In the genomic region with DNA sequence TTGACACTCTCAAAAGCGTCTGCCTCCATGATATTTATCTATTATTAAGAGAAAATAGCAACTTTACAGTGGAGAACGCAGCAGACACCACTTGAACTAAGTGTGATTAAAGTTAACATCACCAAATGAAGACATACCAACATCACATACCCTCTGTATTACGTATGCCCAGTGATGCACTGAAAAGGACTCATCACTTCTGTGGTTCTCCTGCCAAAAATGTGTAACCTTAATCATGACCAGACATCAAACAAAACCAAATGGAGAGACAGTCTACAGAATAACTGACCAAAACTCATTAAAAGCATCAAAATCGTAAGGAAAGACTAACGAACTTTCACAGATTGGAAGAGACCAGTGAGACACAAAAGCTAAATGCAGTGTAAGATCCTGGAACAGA, we compare ENCODE assay signal across 23 cellular contexts.
DNase-seq lines count a peak whose midpoint lies in the region; ATAC-seq and TF ChIP-seq lines count a peak whose summit lies in the region.
"Had no signal": no experiment of that assay in that cellular context is flagged by ENCODE, and none has a peak within 500 bp of the region (broad histone marks: within the 10 kb centered on the region; RNA-seq: fewer than 3 reads in every experiment).

No MANE protein-coding gene starts in this region.

- TF ChIP-seq POLR2A in uterus (IDR thresholded peaks at IDR 0.05): no peak

- ATAC-seq in sciatic nerve (no peak), HG02759 (IDR thresholded peaks at IDR 0.05; ENCODE audit: unreplicated experiment) (no peak), HG03521 (IDR thresholded peaks at IDR 0.05; ENCODE audit: unreplicated experiment) (no peak)
- ATAC-seq: GM12878; heart right ventricle; lower lobe of right lung; stimulated activated naive B cell treated with anti-CD40 and anti-IgM and Interleukin-4, amounts not matched to agents 10 μg/mL and 1 μg/mL and 100 μg/mL, for 72 hours had no signal

- H3K27me3 ChIP-seq in uterus: no peaks in the 10 kb centered on the region
- H3K27me3 ChIP-seq: heart right ventricle, neutrophil, tibial artery had no signal

- peak overlapping the region; percentile 72 to 92 for H3K27ac ChIP-seq in uterus
- H3K27ac ChIP-seq: C4-2B, KMS-11, lower lobe of right lung, neutrophil, RWPE1, tibial artery had no signal

- intact Hi-C loops in uterus (cut with DNase I; ENCODE audit: low total_unique reads) (no loop called here), sciatic nerve (cut with DNase I) (no loop called here)

- H3K4me1 ChIP-seq in uterus: no peaks in the 10 kb centered on the region

- H3K9me3 ChIP-seq in uterus: no peaks in the 10 kb centered on the region
- H3K9me3 ChIP-seq: heart right ventricle, lower lobe of right lung, neutrophil, tibial artery had no signal

- peak; percentile 71 for DNase-seq in GM04504 (ENCODE audit: low read depth)
- peak; percentile 81 for DNase-seq in RPMI7951 (ENCODE audit: low read depth)
- DNase-seq in fibroblast of mammary gland (ENCODE audit: low read depth): peak; percentile 95
- no peak for DNase-seq in uterus
- no peak for DNase-seq in sciatic nerve (ENCODE audit: low spot score)
- DNase-seq: activated CD4-positive, alpha-beta T cell treated with anti-CD3 and anti-CD28 coated beads, Interleukin-2, amount 10 ng/mL, durations not matched to agents 7 days and 5 days; activated CD8-positive, alpha-beta memory T cell treated with anti-CD3 and anti-CD28 coated beads, Interleukin-2, amount 50 U/mL, for 4 hours; activated effector memory CD4-positive, alpha-beta T cell treated with Interleukin-2 at 50 U/mL for 16 hours; amniotic stem cell; heart right ventricle; lower lobe of right lung; NCI-H1048; NCI-H1930; stimulated activated naive B cell treated with anti-CD40 and anti-IgM and Interleukin-4, amounts not matched to agents 10 μg/mL and 1 μg/mL and 100 μg/mL, for 72 hours; SW 1271; tibial artery had no signal

- TF ChIP-seq CTCF in fibroblast of mammary gland (conservative IDR thresholded peaks at IDR 0.05; ENCODE audit: control insufficient read depth, insufficient read depth, low read depth, low read length): no peak
- TF ChIP-seq CTCF in uterus (IDR thresholded peaks at IDR 0.05): no peak

- no peak overlapping the region for H3K4me3 ChIP-seq in fibroblast of mammary gland (ENCODE audit: control insufficient read depth, low read depth, low read length)
- no peak overlapping the region for H3K4me3 ChIP-seq in uterus
- H3K4me3 ChIP-seq: GM12878, heart right ventricle, lower lobe of right lung, tibial artery had no signal

- no peaks in the 10 kb centered on the region for H3K36me3 ChIP-seq in uterus
- H3K36me3 ChIP-seq: lower lobe of right lung, neutrophil had no signal

Comparison
In these comparisons a context has a peak if more than half of its experiments do, and no peak if none do; other contexts are left out.
1. DNase-seq: peak in GM04504 (single experiment), RPMI7951 (single experiment) and fibroblast of mammary gland (single experiment); none in uterus (0 of 2) and sciatic nerve (single experiment).